In genomic region chr11:15367695-15368094, GRCh38 we compare ENCODE assay signal across 16 cellular contexts.
A peak's percentile ranks its signal among the peaks of the same experiment; 100 is the strongest.
DNase-seq lines count a peak whose midpoint lies in the region; ATAC-seq and TF ChIP-seq lines count a peak whose summit lies in the region.
"Had no signal": no experiment of that assay in that cellular context is flagged by ENCODE, and none has a peak within 500 bp of the region (broad histone marks: within the 10 kb centered on the region; RNA-seq: fewer than 3 reads in every experiment).

No MANE protein-coding gene starts in this region.

- no peaks in the 10 kb centered on the region for H3K36me3 ChIP-seq in NT2/D1 (ENCODE audit: insufficient read depth, insufficient read length, low read length)
- no peaks in the 10 kb centered on the region for H3K36me3 ChIP-seq in iPS-18a (ENCODE audit: control insufficient read depth, low read depth, low read length)

- H3K9me3 ChIP-seq in NT2/D1 (ENCODE audit: insufficient read depth, low read length) (no peaks in the 10 kb centered on the region), iPS-18a (ENCODE audit: control insufficient read depth, low read depth, low read length) (no peaks in the 10 kb centered on the region)
- H3K9me3 ChIP-seq: A549 had no signal

- no peak for TF ChIP-seq CTCF in WTC11 (IDR thresholded peaks at IDR 0.05)

- H3K4me1 Mint-ChIP-seq in activated CD4-positive, alpha-beta T cell treated with anti-CD3 and anti-CD28 coated beads, Interleukin-2, amount 10 ng/mL, durations not matched to agents 24 days and 14 days = no peaks in the 10 kb centered on the region
- no peaks in the 10 kb centered on the region for H3K4me1 Mint-ChIP-seq in activated CD4-positive, alpha-beta T cell treated with anti-CD3 and anti-CD28 coated beads for 36 hours
- peaks cover 28% of the 10 kb centered on the region for H3K4me1 Mint-ChIP-seq in WTC11

- no peaks in the 10 kb centered on the region for H3K27me3 Mint-ChIP-seq in activated CD4-positive, alpha-beta T cell treated with anti-CD3 and anti-CD28 coated beads, Interleukin-2, amount 10 ng/mL, durations not matched to agents 24 days and 14 days
- H3K27me3 Mint-ChIP-seq in activated CD4-positive, alpha-beta T cell treated with anti-CD3 and anti-CD28 coated beads for 36 hours = no peaks in the 10 kb centered on the region
- H3K27me3 Mint-ChIP-seq in WTC11 (ENCODE audit: low read depth) = no peaks in the 10 kb centered on the region

- H3K4me3 Mint-ChIP-seq in activated CD4-positive, alpha-beta T cell treated with anti-CD3 and anti-CD28 coated beads, Interleukin-2, amount 10 ng/mL, durations not matched to agents 24 days and 14 days = no peak overlapping the region
- no peak overlapping the region for H3K4me3 Mint-ChIP-seq in activated CD4-positive, alpha-beta T cell treated with anti-CD3 and anti-CD28 coated beads for 36 hours
- no peak overlapping the region for H3K4me3 Mint-ChIP-seq in WTC11
- H3K4me3 Mint-ChIP-seq: CD4-positive, alpha-beta T cell had no signal

- H3K27ac Mint-ChIP-seq in activated CD4-positive, alpha-beta T cell treated with anti-CD3 and anti-CD28 coated beads, Interleukin-2, amount 10 ng/mL, durations not matched to agents 24 days and 14 days = no peak overlapping the region
- H3K27ac Mint-ChIP-seq in activated CD4-positive, alpha-beta T cell treated with anti-CD3 and anti-CD28 coated beads for 36 hours = no peak overlapping the region
- H3K27ac Mint-ChIP-seq in WTC11 = no peak overlapping the region
- H3K27ac Mint-ChIP-seq: CD4-positive, alpha-beta T cell had no signal

- ATAC-seq in activated CD4-positive, alpha-beta T cell treated with anti-CD3 and anti-CD28 coated beads for 36 hours = no peak
- ATAC-seq in WTC11 (no peak; the same call in 1 of the 2 replicates), GM19455 (IDR thresholded peaks at IDR 0.05; ENCODE audit: unreplicated experiment) (no peak)
- ATAC-seq: A549, GM12878 had no signal

- no peak overlapping the region for H3K9ac ChIP-seq in NT2/D1 (ENCODE audit: insufficient read length, low read depth)
- no peak overlapping the region for H3K9ac ChIP-seq in iPS-18a (ENCODE audit: low read length)

- DNase-seq in activated CD4-positive, alpha-beta T cell treated with anti-CD3 and anti-CD28 coated beads, Interleukin-2, amount 10 ng/mL, durations not matched to agents 24 days and 14 days = peak; percentile 21
- no peak for DNase-seq in activated CD4-positive, alpha-beta T cell treated with anti-CD3 and anti-CD28 coated beads for 36 hours
- peak; percentile 3 for DNase-seq in NT2/D1 (ENCODE audit: low read depth, low spot score)
- DNase-seq in WTC11 (ENCODE audit: low spot score) = peak; percentile 12
- no peak for DNase-seq in NCI-H2081 treated with DMSO at 0.1 percent for 48 hours (lab: John Stamatoyannopoulos, UW)
- no peak for DNase-seq in DMS 273 treated with DMSO at 0.1 percent for 48 hours (lab: John Stamatoyannopoulos, UW)
- DNase-seq: AML-193; CD4-positive, alpha-beta T cell; DMS79 treated with DMSO at 0.1 percent for 48 hours; HCEC 1CT had no signal

- H3K4me3 ChIP-seq in NT2/D1 (ENCODE audit: insufficient read length, low read depth) (no peak overlapping the region), iPS-18a (ENCODE audit: low read length) (peak overlapping the region; percentile 9)
- H3K4me3 ChIP-seq: A549, GM12878 had no signal

- H3K27ac ChIP-seq in iPS-18a (ENCODE audit: low read length) = no peak overlapping the region
- H3K27ac ChIP-seq: 22Rv1, A549, C4-2B had no signal

- intact Hi-C loops in activated CD4-positive, alpha-beta T cell treated with anti-CD3 and anti-CD28 coated beads, Interleukin-2, amount 10 ng/mL, durations not matched to agents 24 days and 14 days (cut with micrococcal nuclease) = no loop called here
- intact Hi-C loops in activated CD4-positive, alpha-beta T cell treated with anti-CD3 and anti-CD28 coated beads for 36 hours (cut with DNase I, micrococcal nuclease) = no loop called here

- peaks cover 1% of the 10 kb centered on the region for H3K4me1 ChIP-seq in NT2/D1 (ENCODE audit: insufficient read depth, insufficient read length)
- peaks cover 13% of the 10 kb centered on the region for H3K4me1 ChIP-seq in iPS-18a (ENCODE audit: control insufficient read depth, low read depth, low read length)
- H3K4me1 ChIP-seq: A549 had no signal

- H3K36me3 Mint-ChIP-seq in activated CD4-positive, alpha-beta T cell treated with anti-CD3 and anti-CD28 coated beads, Interleukin-2, amount 10 ng/mL, durations not matched to agents 24 days and 14 days (ENCODE audit: low read depth) = no peaks in the 10 kb centered on the region
- H3K36me3 Mint-ChIP-seq in activated CD4-positive, alpha-beta T cell treated with anti-CD3 and anti-CD28 coated beads for 36 hours (ENCODE audit: low read depth) = no peaks in the 10 kb centered on the region
- no peaks in the 10 kb centered on the region for H3K36me3 Mint-ChIP-seq in WTC11

- H3K27me3 ChIP-seq in NT2/D1 (ENCODE audit: insufficient read depth, insufficient read length) = no peaks in the 10 kb centered on the region
- H3K27me3 ChIP-seq in iPS-18a (ENCODE audit: control insufficient read depth, insufficient read depth, low read length) = peaks cover 7% of the 10 kb centered on the region

- POLR2A ChIA-PET in activated CD4-positive, alpha-beta T cell treated with anti-CD3 and anti-CD28 coated beads for 36 hours (lab: Charles Lee) = no interaction called here
- POLR2A ChIA-PET in WTC11 (lab: Charles Lee) = no interaction called here

- CTCF ChIA-PET in activated CD4-positive, alpha-beta T cell treated with anti-CD3 and anti-CD28 coated beads for 36 hours (lab: Charles Lee) = no interaction called here
- CTCF ChIA-PET in WTC11 (lab: Charles Lee) = no interaction called here

- H3K9me3 Mint-ChIP-seq in activated CD4-positive, alpha-beta T cell treated with anti-CD3 and anti-CD28 coated beads, Interleukin-2, amount 10 ng/mL, durations not matched to agents 24 days and 14 days = no peaks in the 10 kb centered on the region
- H3K9me3 Mint-ChIP-seq in activated CD4-positive, alpha-beta T cell treated with anti-CD3 and anti-CD28 coated beads for 36 hours (ENCODE audit: low read depth) = no peaks in the 10 kb centered on the region
- no peaks in the 10 kb centered on the region for H3K9me3 Mint-ChIP-seq in WTC11

TF ChIP-seq in WTC11, 78 proteins besides CTCF, POLR2A, EP300 and RAD21:
- no peak for TF ChIP-seq HMGXB4 (CRISPR knock-in tag; IDR thresholded peaks at IDR 0.05)
- no peak for TF ChIP-seq NFATC4 (CRISPR knock-in tag; IDR thresholded peaks at IDR 0.05)
- TF ChIP-seq E2F5 (CRISPR knock-in tag; IDR thresholded peaks at IDR 0.05) = no peak
- no peak for TF ChIP-seq ZNF425 (CRISPR knock-in tag; conservative IDR thresholded peaks at IDR 0.05)

Comparison
In these comparisons a context has a peak if more than half of its experiments do, and no peak if none do; other contexts are left out.
1. DNase-seq: peak in activated CD4-positive, alpha-beta T cell treated with anti-CD3 and anti-CD28 coated beads, Interleukin-2, amount 10 ng/mL, durations not matched to agents 24 days and 14 days (single experiment), NT2/D1 (single experiment) and WTC11 (single experiment); none in activated CD4-positive, alpha-beta T cell treated with anti-CD3 and anti-CD28 coated beads for 36 hours (single experiment), NCI-H2081 treated with DMSO at 0.1 percent for 48 hours (single experiment) and DMS 273 treated with DMSO at 0.1 percent for 48 hours (single experiment).